8 cellular contexts compared by ENCODE assay signal in genomic region chr3:119240101-119240581, GRCh38. TPM values are rescaled to one million over a fixed set of nuclear protein-coding genes. Genes with fewer than 3 reads are reported as not detected.
DNase-seq lines count a peak whose midpoint lies in the region; ATAC-seq and TF ChIP-seq lines count a peak whose summit lies in the region.

No MANE protein-coding gene starts in this region.

- ATAC-seq in GM19324 (IDR thresholded peaks at IDR 0.05; ENCODE audit: low FRiP score, unreplicated experiment) (peak; percentile 19), HG03342 (IDR thresholded peaks at IDR 0.05; ENCODE audit: unreplicated experiment) (peak; percentile 14), upper lobe of right lung (peak; percentile 1)

- no peaks in the 10 kb centered on the region for H3K36me3 ChIP-seq in CD8-positive, alpha-beta memory T cell (ENCODE audit: insufficient read depth, low read length)
- H3K36me3 ChIP-seq in upper lobe of right lung, result peaks cover 15% of the 10 kb centered on the region

- no peaks in the 10 kb centered on the region for H3K9me3 Mint-ChIP-seq in CD8-positive, alpha-beta memory T cell
- no peaks in the 10 kb centered on the region for H3K9me3 Mint-ChIP-seq in mesothelial cell of epicardium

- CTCF ChIA-PET in CD8-positive, alpha-beta memory T cell (lab: Charles Lee), result interaction anchor here (0.9 to 3.7 kb wide), 16 partner anchors 12 to 436 kb away, joined by 3 to 73 read pairs (median 7); partner anchors contain the start of genes ARHGAP31, COX17, TEX55 and TMEM39A
- CTCF ChIA-PET in RWPE1 (lab: Yijun Ruan, JAX), result interaction anchor here (0.6 to 2.0 kb wide), 5 partner anchors 10 to 355 kb away, joined by 3 to 10 read pairs (median 4); no protein-coding TSS in a partner anchor

- peak overlapping the region; percentile 70 to 93 (median 83) for H3K4me3 Mint-ChIP-seq in CD8-positive, alpha-beta memory T cell
- peak overlapping the region; percentile 72 for H3K4me3 Mint-ChIP-seq in mesothelial cell of epicardium

- H3K36me3 Mint-ChIP-seq in CD8-positive, alpha-beta memory T cell, result peaks cover 0 to 20% (median 11%) of the 10 kb centered on the region in 3 donors
- H3K36me3 Mint-ChIP-seq in mesothelial cell of epicardium, result peaks cover 13% of the 10 kb centered on the region

- POLR2A ChIA-PET in CD8-positive, alpha-beta memory T cell (lab: Charles Lee), result interaction anchor here (0.5 to 2.1 kb wide), 3 partner anchors 55 to 1124 kb away, joined by 3 to 13 read pairs (median 5); partner anchors contain the start of genes ARHGAP31 and TIMMDC1
- POLR2A ChIA-PET in RWPE1 (lab: Yijun Ruan, JAX; ENCODE audit: low non-redundant PET), result no interaction called here

- H3K9me3 ChIP-seq in CD8-positive, alpha-beta memory T cell (ENCODE audit: low read length), result no peaks in the 10 kb centered on the region
- H3K9me3 ChIP-seq in upper lobe of right lung, result no peaks in the 10 kb centered on the region

- intact Hi-C loops in upper lobe of right lung (cut with DNase I), result no loop called here

- peaks cover 44% of the 10 kb centered on the region for H3K4me1 ChIP-seq in CD8-positive, alpha-beta memory T cell (ENCODE audit: insufficient read depth, low read length)
- H3K4me1 ChIP-seq in upper lobe of right lung, result peaks cover 13% of the 10 kb centered on the region

- peak overlapping the region; percentile 75 for H3K27ac ChIP-seq in CD8-positive, alpha-beta memory T cell (ENCODE audit: low read depth, low read length)
- H3K27ac ChIP-seq in RWPE1, result peak overlapping the region; percentile 82
- H3K27ac ChIP-seq in upper lobe of right lung, result peak overlapping the region; percentile 94

- peak overlapping the region; percentile 69 for H3K4me3 ChIP-seq in CD8-positive, alpha-beta memory T cell (ENCODE audit: low read length)
- H3K4me3 ChIP-seq in upper lobe of right lung, result peak overlapping the region; percentile 81

- peaks cover 47 to 57% (median 54%) of the 10 kb centered on the region in 3 donors for H3K4me1 Mint-ChIP-seq in CD8-positive, alpha-beta memory T cell
- peaks cover 18% of the 10 kb centered on the region for H3K4me1 Mint-ChIP-seq in mesothelial cell of epicardium

- peak overlapping the region; percentile 38 to 96 (median 90) for H3K27ac Mint-ChIP-seq in CD8-positive, alpha-beta memory T cell
- H3K27ac Mint-ChIP-seq in mesothelial cell of epicardium, result peak overlapping the region; percentile 87

- H3K27me3 ChIP-seq in CD8-positive, alpha-beta memory T cell (ENCODE audit: insufficient read depth, low read length, poor library complexity, severe bottlenecking), result no peaks in the 10 kb centered on the region
- H3K27me3 ChIP-seq in upper lobe of right lung, result no peaks in the 10 kb centered on the region

- TF ChIP-seq CTCF in RWPE1 (conservative IDR thresholded peaks at IDR 0.05; ENCODE audit: low read depth) (no peak), mesothelial cell of epicardium (IDR thresholded peaks at IDR 0.05; ENCODE audit: unreplicated experiment) (no peak), upper lobe of right lung (IDR thresholded peaks at IDR 0.05) (no peak)

- peaks cover 0 to 2% of the 10 kb centered on the region in 2 donors for H3K27me3 Mint-ChIP-seq in CD8-positive, alpha-beta memory T cell
- H3K27me3 Mint-ChIP-seq in mesothelial cell of epicardium (ENCODE audit: low read depth), result no peaks in the 10 kb centered on the region

- no peak for DNase-seq in CD8-positive, alpha-beta memory T cell
- DNase-seq in RWPE1 (ENCODE audit: low spot score) (peak; percentile 14), ecto neural progenitor cell (ENCODE audit: low spot score) (peak; percentile 79), mesothelial cell of epicardium (ENCODE audit: low spot score in 2 of 2, unreplicated experiment in 2 of 2) (no peak), upper lobe of right lung (no peak), NCI-H69 (lab: John Stamatoyannopoulos, UW) (no peak)

RNA-seq across cellular contexts. Expression of gene B4GALT4, which starts 0.5 kb away (rescaled TPM):
- total RNA-seq in CD8-positive, alpha-beta memory T cell, result 10 to 100 TPM; 17.9 to 18.0 TPM
- 10.6 TPM for polyA plus RNA-seq in CD8-positive, alpha-beta memory T cell
- total RNA-seq in mesothelial cell of epicardium (20.2 to 24.2 TPM (median 23.1 TPM) in 3 replicates), upper lobe of right lung (15.8 TPM)

RNA-seq across cellular contexts. Expression of gene ARHGAP31, which starts 54.0 kb away (rescaled TPM):
- total RNA-seq in CD8-positive, alpha-beta memory T cell, result 10 to 100 TPM; 24.2 to 25.8 TPM
- 3.4 TPM for polyA plus RNA-seq in CD8-positive, alpha-beta memory T cell
- 9.1 to 9.7 TPM (median 9.2 TPM) in 3 replicates for total RNA-seq in mesothelial cell of epicardium
- total RNA-seq in upper lobe of right lung, result 117 TPM

Comparison
In these comparisons a context has a peak if more than half of its experiments do, and no peak if none do; other contexts are left out.
1. DNase-seq: peak in RWPE1 (single experiment) and ecto neural progenitor cell (single experiment); none in CD8-positive, alpha-beta memory T cell (0 of 5), mesothelial cell of epicardium (0 of 2), upper lobe of right lung (single experiment) and NCI-H69 (single experiment).
2. Peak in every context shown above with its lines, with median percentiles within 50 percentile points of each other: H3K27ac ChIP-seq and ATAC-seq.